In genomic region chr1:40980068-40980452, GRCh38 we compare ENCODE assay signal across 8 cellular contexts. TPM values are rescaled to one million over a fixed set of nuclear protein-coding genes. Genes with fewer than 3 reads are reported as not detected.
DNase-seq lines count a peak whose midpoint lies in the region; ATAC-seq, FAIRE-seq and TF ChIP-seq lines count a peak whose summit lies in the region.

No MANE protein-coding gene starts in this region.

- peak; percentile 26 for ATAC-seq in GM21528 (IDR thresholded peaks at IDR 0.05; ENCODE audit: low FRiP score, unreplicated experiment)

- peaks cover 11% of the 10 kb centered on the region; the same call in 1 of the 2 replicates for H3K23me2 ChIP-seq in H1 (ENCODE audit: low read depth, low read length)

- H3K79me2 ChIP-seq in KMS-11 (ENCODE audit: insufficient read depth, low read depth) (peaks cover 50% of the 10 kb centered on the region), H1 (ENCODE audit: control insufficient read depth in 1 of 2, insufficient read depth in 2 of 2, low read length in 2 of 2) (peaks cover 17 to 49% of the 10 kb centered on the region in 2 experiments)

- H3K9me3 ChIP-seq in H1 (ENCODE audit: insufficient read depth in 2 of 2, low read depth in 1 of 2, low read length in 1 of 2) = no peaks in the 10 kb centered on the region

- H3K36me3 ChIP-seq in KMS-11 (ENCODE audit: insufficient read depth) (peaks cover 6% of the 10 kb centered on the region; the same call in 1 of the 2 replicates), H1 (ENCODE audit: control insufficient read depth in 2 of 4, insufficient read depth in 4 of 4, low read length in 3 of 4) (peaks cover 12 to 21% (median 18%) of the 10 kb centered on the region in 4 experiments; a peak in 7 of 8 replicates)

- H4K8ac ChIP-seq in H1 (ENCODE audit: extremely low read depth, insufficient read depth, low read length) = peak overlapping the region; percentile 96; the same call in 1 of the 2 replicates

- peak overlapping the region; percentile 29; the same call in 1 of the 2 replicates for H2AFZ ChIP-seq in KMS-11 (ENCODE audit: low read depth)
- H2AFZ ChIP-seq in H1 (ENCODE audit: low read length) = no peak overlapping the region

- POLR2A ChIA-PET in H1 (lab: Charles Lee; ENCODE audit: partially characterized antibody) = interaction anchor here (0.6 to 9.6 kb wide), 29 partner anchors 9 to 392 kb away, joined by 3 to 49 read pairs (median 4); partner anchors contain the start of genes CITED4, NFYC, SCMH1 and SLFNL1

- TF ChIP-seq POLR2A in H1 (IDR thresholded peaks at IDR 0.05; ENCODE audit: control extremely low read depth in 1 of 2, low read depth in 2 of 2, low read length in 2 of 2) = no peak

- H3K79me1 ChIP-seq in H1 (ENCODE audit: low read depth, low read length) = no peaks in the 10 kb centered on the region

- H3K9me3 Mint-ChIP-seq in nephron progenitor cell = no peaks in the 10 kb centered on the region

- peak overlapping the region; percentile 68 for H4K5ac ChIP-seq in H1 (ENCODE audit: insufficient read length, low read depth, low read length)

- TF ChIP-seq CTCF in C4-2B (conservative IDR thresholded peaks at IDR 0.05) = no peak
- TF ChIP-seq CTCF in KMS-11 (conservative IDR thresholded peaks at IDR 0.05; ENCODE audit: low read depth, low read length) = no peak
- no peak for TF ChIP-seq CTCF in H1 (IDR thresholded peaks at IDR 0.05; ENCODE audit: control extremely low read depth in 1 of 3, insufficient read depth in 1 of 3, low read depth in 1 of 3, low read length in 3 of 3)
- no peak for TF ChIP-seq CTCF in nephron progenitor cell (IDR thresholded peaks at IDR 0.05)

- peak overlapping the region; percentile 98 for H3K9ac ChIP-seq in KMS-11
- H3K9ac ChIP-seq in H1 (replicated peaks in 1 of 4; ENCODE audit: extremely low read depth in 1 of 4, low read depth in 3 of 4, low read length in 3 of 4) = peak overlapping the region; percentile 81 to 92 (median 88)

- 0% methylated on average over 36 of the region's 50 CpGs; no CpG with 5 or more reads in 1 of the 2 experiments for WGBS in H1 (ENCODE audit: extremely low coverage in 1 of 2, insufficient coverage in 1 of 2, insufficient read length in 1 of 2, insufficient replicate concordance in 2 of 2, low coverage in 1 of 2, low lambda C conversion rate in 2 of 2, missing lambda C conversion rate in 1 of 2), 2 experiments

- H3K36me3 Mint-ChIP-seq in nephron progenitor cell (ENCODE audit: low read depth) = peaks cover 8% of the 10 kb centered on the region

- H2BK15ac ChIP-seq in H1 (ENCODE audit: low read length) = no peak overlapping the region

- H3K4me1 ChIP-seq in KMS-11 (ENCODE audit: low read depth, poor library complexity, severe bottlenecking) (peaks cover 25% of the 10 kb centered on the region), H1 (replicated peaks in 1 of 4; ENCODE audit: control insufficient read depth in 3 of 4, insufficient read depth in 4 of 4, low read length in 3 of 4) (peaks cover 4 to 11% (median 6%) of the 10 kb centered on the region in 4 experiments; a peak in 5 of 7 replicates)

- TF ChIP-seq EP300 in H1 (IDR thresholded peaks at IDR 0.05; ENCODE audit: borderline replicate concordance in 1 of 2, low read depth in 2 of 2, low read length in 2 of 2) = no peak

- CTCF ChIA-PET in H1 (lab: Charles Lee; ENCODE audit: partially characterized antibody) = interaction anchor here (1.1 to 1.5 kb wide), 3 partner anchors 23 to 124 kb away, joined by 3 to 5 read pairs (median 4); partner anchors contain the start of gene CITED4

- H3K4me3 Mint-ChIP-seq in nephron progenitor cell = peak overlapping the region; percentile 90

- H2BK120ac ChIP-seq in H1 (replicated peaks; ENCODE audit: low read depth, low read length) = no peak overlapping the region

- peaks cover 7% of the 10 kb centered on the region for H3K27me3 Mint-ChIP-seq in nephron progenitor cell (ENCODE audit: low read depth, poor library complexity)

- H3K4me1 Mint-ChIP-seq in nephron progenitor cell = peaks cover 48% of the 10 kb centered on the region

- DNase-seq in H1 (ENCODE audit: low read depth in 1 of 2, low spot score in 2 of 2) (no peak), nephron progenitor cell (no peak), DMS53 treated with DMSO at 0.1 percent for 48 hours (lab: John Stamatoyannopoulos, UW; ENCODE audit: unreplicated experiment) (no peak)
- no peak for DNase-seq in stimulated activated CD4-positive, alpha-beta T cell treated with anti-CD3 and anti-CD28 coated beads, Interleukin-4, amount 100 ng/mL, for 1 hour
- no peak for DNase-seq in central memory CD4-positive, alpha-beta T cell

- H4K91ac ChIP-seq in H1 (replicated peaks; ENCODE audit: insufficient read length, low read length) = peak overlapping the region; percentile 75

- H3K18ac ChIP-seq in H1 (ENCODE audit: extremely low read depth, low read length) = peak overlapping the region; percentile 78

- no peak for FAIRE-seq in H1 (lab: Jason Lieb, UNC)

- H2BK5ac ChIP-seq in H1 (ENCODE audit: low read depth, low read length) = no peak overlapping the region

- H3K27ac Mint-ChIP-seq in nephron progenitor cell = peak overlapping the region; percentile 83

- H2BK20ac ChIP-seq in H1 (ENCODE audit: low read length) = no peak overlapping the region

- peaks cover 21% of the 10 kb centered on the region for H4K20me1 ChIP-seq in KMS-11 (ENCODE audit: insufficient read depth)
- H4K20me1 ChIP-seq in H1 (replicated peaks in 1 of 2; ENCODE audit: control insufficient read depth in 1 of 2, insufficient read depth in 2 of 2, low read length in 2 of 2) = peaks cover 5 to 15% of the 10 kb centered on the region in 2 experiments

- no peak overlapping the region for H2BK12ac ChIP-seq in H1 (ENCODE audit: low read depth, low read length)

- no peak overlapping the region for H3K23ac ChIP-seq in H1 (ENCODE audit: insufficient read length)

- no peak overlapping the region; the same call in 1 of the 2 replicates for H2AK5ac ChIP-seq in H1 (ENCODE audit: low read depth, low read length)

- no peak for TF ChIP-seq RAD21 in H1 (IDR thresholded peaks at IDR 0.05 in 1 of 2, conservative IDR thresholded peaks at IDR 0.05 in 1 of 2; ENCODE audit: low read depth in 2 of 2, low read length in 2 of 2)

- H3K27me3 ChIP-seq in KMS-11 (ENCODE audit: insufficient read depth, low read depth) (no peaks in the 10 kb centered on the region), H1 (replicated peaks in 1 of 4; ENCODE audit: control insufficient read depth in 3 of 4, extremely low read depth in 1 of 4, insufficient read depth in 3 of 4, low read length in 3 of 4) (no peaks in the 10 kb centered on the region)

- H3K4me2 ChIP-seq in KMS-11 (peak overlapping the region; percentile 95), H1 (ENCODE audit: insufficient read depth in 1 of 2, low read depth in 2 of 2, low read length in 2 of 2) (peak overlapping the region; percentile 92 to 96)

- H3K4me3 ChIP-seq in KMS-11 (IDR thresholded peaks at IDR 0.05; ENCODE audit: insufficient read depth, low read depth, low read length) = peak overlapping the region; percentile 65
- H3K4me3 ChIP-seq in H1 (ENCODE audit: extremely low read depth in 1 of 4, insufficient read depth in 2 of 4, low read depth in 3 of 4, low read length in 4 of 4) = peak overlapping the region; percentile 78 to 87 (median 80)

- no peak overlapping the region for H3K14ac ChIP-seq in H1 (ENCODE audit: insufficient read length)

- peak overlapping the region; percentile 71 for H3K56ac ChIP-seq in H1 (replicated peaks; ENCODE audit: insufficient read length, low read depth, low read length)

- H3K27ac ChIP-seq in C4-2B (peak overlapping the region; percentile 98), KMS-11 (peak overlapping the region; percentile 97), H1 (ENCODE audit: low read depth, low read length) (peak overlapping the region; percentile 94)

- H3K4ac ChIP-seq in H1 (replicated peaks; ENCODE audit: insufficient read length, low read depth, low read length) = peak overlapping the region; percentile 69

TF ChIP-seq in H1, 55 proteins besides CTCF, POLR2A, EP300 and RAD21:
- TF ChIP-seq PHF8 (conservative IDR thresholded peaks at IDR 0.05; ENCODE audit: low read depth, low read length) = peak; percentile 82; the same call in 1 of the 2 replicates
- no peak for TF ChIP-seq GTF2F1 (IDR thresholded peaks at IDR 0.05; ENCODE audit: borderline replicate concordance, low read depth, low read length)
- TF ChIP-seq SP4 (IDR thresholded peaks at IDR 0.05; ENCODE audit: low read length) = no peak
- peak; percentile 52 for TF ChIP-seq KDM4A (IDR thresholded peaks at IDR 0.05; ENCODE audit: low read depth, low read length, severe bottlenecking)

RNA-seq across cellular contexts. Expression of gene CTPS1, which starts 0.6 kb away (rescaled TPM):
- 98.4 and 103 TPM in 2 replicates for total RNA-seq in H1 (2021; fragmentation: NEBNext Ultra II Directional; extraction: Animal tissue kit (Norgen Biotek cat#: 25700))
- 35.5 and 35.6 TPM in 2 replicates for polyA plus RNA-seq in H1 (2011; rRNA removed)
- 50.7 TPM for polyA plus RNA-seq in H1 (2011; cell fraction: cytosol; rRNA removed)
- polyA plus RNA-seq in H1 (2011; cell fraction: nucleus; rRNA removed) = 62.1 TPM
- polyA plus RNA-seq in H1 (2012, experiment 1 of 2) = 84.7 to 113 TPM (median 86.9 TPM) in 4 replicates
- polyA plus RNA-seq in H1 (2012, experiment 2 of 2) = 26.2 TPM
- 52.8 TPM for polyA plus RNA-seq in H1 (2013, experiment 1 of 2)
- 49.7 TPM for polyA plus RNA-seq in H1 (2013, experiment 2 of 2)
- polyA minus RNA-seq in H1 (2011; rRNA and poly(A)+ RNA removed) = 72.5 and 80.6 TPM in 2 replicates
- 41.7 TPM for polyA minus RNA-seq in H1 (2011; cell fraction: cytosol; rRNA and poly(A)+ RNA removed)
- polyA minus RNA-seq in H1 (2011; cell fraction: nucleus; rRNA and poly(A)+ RNA removed) = 115 TPM

RNA-seq across cellular contexts. Expression of gene SLFNL1, which starts 41.5 kb away (rescaled TPM):
- not detected in 2 replicates for total RNA-seq in H1 (2021; fragmentation: NEBNext Ultra II Directional; extraction: Animal tissue kit (Norgen Biotek cat#: 25700))
- polyA plus RNA-seq in H1 (2011; rRNA removed) = not detected in 2 replicates
- not detected for polyA plus RNA-seq in H1 (2011; cell fraction: cytosol; rRNA removed)
- not detected for polyA plus RNA-seq in H1 (2011; cell fraction: nucleus; rRNA removed)
- polyA plus RNA-seq in H1 (2012, experiment 1 of 2) = 0.41 to 0.61 TPM (median 0.49 TPM) in 4 replicates
- polyA plus RNA-seq in H1 (2012, experiment 2 of 2) = not detected
- not detected for polyA plus RNA-seq in H1 (2013, experiment 1 of 2)
- polyA plus RNA-seq in H1 (2013, experiment 2 of 2) = not detected
- 0.03 and 0.05 TPM in 2 replicates for polyA minus RNA-seq in H1 (2011; rRNA and poly(A)+ RNA removed)
- polyA minus RNA-seq in H1 (2011; cell fraction: cytosol; rRNA and poly(A)+ RNA removed) = 0.22 TPM
- 0.40 TPM for polyA minus RNA-seq in H1 (2011; cell fraction: nucleus; rRNA and poly(A)+ RNA removed)
